In the genomic region with DNA sequence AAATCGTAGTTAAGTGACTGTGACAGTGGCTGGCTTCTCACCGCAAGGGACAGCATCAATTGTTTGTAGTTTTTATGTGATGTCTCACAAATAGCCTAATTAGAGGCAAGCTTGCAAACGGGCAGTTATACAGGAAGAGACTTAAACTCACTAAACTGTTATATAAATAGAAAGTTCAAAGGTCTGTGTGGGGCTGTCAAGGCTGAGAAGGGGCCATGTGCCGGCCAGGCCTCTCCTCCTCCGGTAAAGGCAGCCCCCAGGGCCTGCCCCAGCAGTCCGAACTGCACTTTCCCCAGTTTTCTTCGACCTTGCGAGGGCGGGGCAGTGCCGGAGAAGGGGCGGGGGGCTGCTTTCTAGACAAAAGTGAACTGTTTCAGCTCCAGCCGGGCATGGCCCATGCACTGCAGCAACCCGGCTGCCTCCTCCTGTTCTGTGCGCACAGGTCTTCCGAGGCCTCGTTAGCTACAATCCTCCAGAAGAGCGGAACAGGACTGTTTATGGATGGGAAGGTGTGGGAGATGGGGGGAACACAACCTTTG, we compare ENCODE assay signal across 32 cellular contexts. TPM values are rescaled to one million over a fixed set of nuclear protein-coding genes. Genes with fewer than 3 reads are reported as not detected.
DNase-seq lines count a peak whose midpoint lies in the region; ATAC-seq, FAIRE-seq and TF ChIP-seq lines count a peak whose summit lies in the region.
"Had no signal": no experiment of that assay in that cellular context is flagged by ENCODE, and none has a peak within 500 bp of the region (broad histone marks: within the 10 kb centered on the region; RNA-seq: fewer than 3 reads in every experiment).

No MANE protein-coding gene starts in this region.

- H3K4me3 ChIP-seq in GM23338: peak overlapping the region; percentile 14; the same call in 1 of the 2 replicates
- peak overlapping the region; percentile 90 for H3K4me3 ChIP-seq in SU-DHL-6 (ENCODE audit: insufficient read depth, low read length, poor library complexity, severe bottlenecking)
- H3K4me3 ChIP-seq in kidney (ENCODE audit: low read length in 2 of 2): no peak overlapping the region
- H3K4me3 ChIP-seq: adrenal gland, heart right ventricle, lung, stomach, thyroid gland had no signal

- H3K79me2 ChIP-seq in GM23338 (replicated peaks; ENCODE audit: insufficient read depth) (no peaks in the 10 kb centered on the region), SU-DHL-6 (ENCODE audit: insufficient read depth, low read length) (peaks cover 87% of the 10 kb centered on the region)

- no peak overlapping the region for H3K27ac ChIP-seq in GM23338 (ENCODE audit: low read depth)
- H3K27ac ChIP-seq in SU-DHL-6 (ENCODE audit: low read depth, low read length): peak overlapping the region; percentile 42; the same call in 1 of the 2 replicates
- no peak overlapping the region for H3K27ac ChIP-seq in kidney (ENCODE audit: low read depth in 2 of 2, low read length in 2 of 2)
- H3K27ac ChIP-seq: adrenal gland, brain microvascular endothelial cell, heart right ventricle, stomach, thyroid gland, VCaP had no signal

- H3K27ac Mint-ChIP-seq in GM23338: no peak overlapping the region
- H3K27ac Mint-ChIP-seq: activated CD8-positive, alpha-beta T cell treated with anti-CD3 and anti-CD28 coated beads, Interleukin-2, amount 10 ng/mL, durations not matched to agents 7 days and 5 days; activated naive CD4-positive, alpha-beta T cell treated with anti-CD3 and anti-CD28 coated beads, Interleukin-2, amount 10 ng/mL, durations not matched to agents 7 days and 5 days; activated T-helper 17 cell treated with anti-CD3 and anti-CD28 coated beads, Interleukin-2, amount 50 U/mL, for 72 hours; B cell; natural killer cell treated with Interleukin-12 subunit alpha and Interleukin-12 subunit beta and Interleukin-15 and Interleukin-18, amount 100 ng/mL, for 72 hours had no signal

- 0 out of 2 replicates have a peak overlapping the region, but pooled peaks have one; percentile 38 for H3K4me2 ChIP-seq in GM23338
- peak overlapping the region; percentile 97 for H3K4me2 ChIP-seq in SU-DHL-6 (ENCODE audit: low read depth, low read length, poor library complexity, severe bottlenecking)

- H3K36me3 ChIP-seq in GM23338 (ENCODE audit: insufficient read depth) (no peaks in the 10 kb centered on the region), SU-DHL-6 (ENCODE audit: low read length) (0 out of 2 replicates have a peak, but pooled peaks cover 5% of the 10 kb centered on the region), kidney (ENCODE audit: control insufficient read depth in 1 of 2, insufficient read depth in 2 of 2, low read length in 2 of 2) (no peaks in the 10 kb centered on the region)
- H3K36me3 ChIP-seq: adrenal gland, brain microvascular endothelial cell, heart right ventricle, stomach, thyroid gland had no signal

- H3K4me1 Mint-ChIP-seq in GM23338: peaks cover 12% of the 10 kb centered on the region; the same call in 2 of the 3 replicates
- H3K4me1 Mint-ChIP-seq: activated T-helper 17 cell treated with anti-CD3 and anti-CD28 coated beads, Interleukin-2, amount 50 U/mL, for 72 hours had no signal

- H3K9me3 Mint-ChIP-seq in GM23338: no peaks in the 10 kb centered on the region
- H3K9me3 Mint-ChIP-seq: activated naive CD4-positive, alpha-beta T cell treated with anti-CD3 and anti-CD28 coated beads, Interleukin-2, amount 10 ng/mL, durations not matched to agents 7 days and 5 days; activated T-helper 17 cell treated with anti-CD3 and anti-CD28 coated beads, Interleukin-2, amount 50 U/mL, for 72 hours; natural killer cell treated with Interleukin-12 subunit alpha and Interleukin-12 subunit beta and Interleukin-15 and Interleukin-18, amount 100 ng/mL, for 72 hours had no signal

- H3K9ac ChIP-seq in SU-DHL-6 (ENCODE audit: low read length) (peak overlapping the region; percentile 95), kidney (ENCODE audit: low read length in 2 of 2) (no peak overlapping the region)

- intact Hi-C loops in kidney (cut with DNase I): no loop called here

- peaks cover 22% of the 10 kb centered on the region for H3K4me1 ChIP-seq in GM23338 (ENCODE audit: insufficient read depth)
- H3K4me1 ChIP-seq in kidney (ENCODE audit: control insufficient read depth in 1 of 2, insufficient read depth in 1 of 2, low read depth in 1 of 2, low read length in 2 of 2): no peaks in the 10 kb centered on the region
- H3K4me1 ChIP-seq: adrenal gland had no signal

- H3K9me3 ChIP-seq in SU-DHL-6 (ENCODE audit: insufficient read depth, low read length) (no peaks in the 10 kb centered on the region), kidney (ENCODE audit: control insufficient read depth in 1 of 2, low read length in 2 of 2) (no peaks in the 10 kb centered on the region)
- H3K9me3 ChIP-seq: adrenal gland, heart right ventricle, stomach, thyroid gland had no signal

- no peak overlapping the region for H2AFZ ChIP-seq in GM23338
- H2AFZ ChIP-seq in SU-DHL-6 (ENCODE audit: low read depth, low read length, severe bottlenecking): no peak overlapping the region

- peaks cover 7% of the 10 kb centered on the region for H3K27me3 Mint-ChIP-seq in GM23338 (ENCODE audit: insufficient read depth, low read depth, poor library complexity)

- no peaks in the 10 kb centered on the region for H3F3A ChIP-seq in GM23338 (replicated peaks; ENCODE audit: low read depth)
- no peaks in the 10 kb centered on the region for H3F3A ChIP-seq in SU-DHL-6 (ENCODE audit: insufficient read depth)

- TF ChIP-seq CTCF in GM23338 (conservative IDR thresholded peaks at IDR 0.05; ENCODE audit: low read depth in 2 of 2): no peak
- no peak for TF ChIP-seq CTCF in SU-DHL-6 (IDR thresholded peaks at IDR 0.05; ENCODE audit: insufficient read depth, low read length, poor library complexity, severe bottlenecking)
- no peak for TF ChIP-seq CTCF in kidney (IDR thresholded peaks at IDR 0.05; ENCODE audit: borderline replicate concordance, extremely low read depth, insufficient read depth)

- H3K27me3 ChIP-seq in GM23338 (ENCODE audit: insufficient read depth): peaks cover 32% of the 10 kb centered on the region
- H3K27me3 ChIP-seq in SU-DHL-6 (ENCODE audit: low read length): no peaks in the 10 kb centered on the region
- H3K27me3 ChIP-seq: brain microvascular endothelial cell had no signal

- DNase-seq in GM23338 (ENCODE audit: low spot score) (peak; percentile 13), kidney (peak; percentile 45), retina (peak; percentile 47), OCI-M1 (lab: John Stamatoyannopoulos, UW) (no peak), NCI-H82 treated with DMSO at 0.1 percent for 48 hours (lab: John Stamatoyannopoulos, UW; ENCODE audit: unreplicated experiment) (no peak)
- DNase-seq: ACHN; activated CD4-positive, alpha-beta T cell treated with anti-CD3 and anti-CD28 coated beads for 4 hours; activated CD8-positive, alpha-beta T cell treated with anti-CD3 and anti-CD28 coated beads, Interleukin-2, amount 10 ng/mL, durations not matched to agents 7 days and 5 days; activated naive CD4-positive, alpha-beta T cell treated with anti-CD3 and anti-CD28 coated beads, Interleukin-2, amount 10 ng/mL, durations not matched to agents 7 days and 5 days; adrenal gland; brain microvascular endothelial cell; DMS 273 treated with DMSO at 0.1 percent for 48 hours; foreskin melanocyte; heart right ventricle; NCI-H1105 treated with DMSO at 0.1 percent for 48 hours; NCI-H2029 treated with DMSO at 0.1 percent for 48 hours; NCI-H526; SIG-M5; stimulated activated CD4-positive, alpha-beta T cell treated with anti-CD3 and anti-CD28 coated beads, Interleukin-12 subunit alpha, Interleukin-12 subunit beta, amount 100 ng/mL, for 4 hours; stimulated activated CD4-positive, alpha-beta T cell treated with anti-CD3 and anti-CD28 coated beads, Interleukin-2, amount 100 ng/mL, for 48 hours; stomach; T-helper 9 cell; thyroid gland had no signal

- H3K9me2 ChIP-seq in GM23338 (ENCODE audit: insufficient read depth): no peaks in the 10 kb centered on the region
- no peaks in the 10 kb centered on the region for H3K9me2 ChIP-seq in SU-DHL-6 (replicated peaks; ENCODE audit: insufficient read depth, low read length)

- H3K4me3 Mint-ChIP-seq in GM23338: no peak overlapping the region
- H3K4me3 Mint-ChIP-seq: activated CD8-positive, alpha-beta T cell treated with anti-CD3 and anti-CD28 coated beads, Interleukin-2, amount 10 ng/mL, durations not matched to agents 7 days and 5 days; activated naive CD4-positive, alpha-beta T cell treated with anti-CD3 and anti-CD28 coated beads, Interleukin-2, amount 10 ng/mL, durations not matched to agents 7 days and 5 days; activated T-helper 17 cell treated with anti-CD3 and anti-CD28 coated beads, Interleukin-2, amount 50 U/mL, for 72 hours; B cell; natural killer cell treated with Interleukin-12 subunit alpha and Interleukin-12 subunit beta and Interleukin-15 and Interleukin-18, amount 100 ng/mL, for 72 hours had no signal

- H4K20me1 ChIP-seq in GM23338 (replicated peaks; ENCODE audit: insufficient read depth) (no peaks in the 10 kb centered on the region), SU-DHL-6 (ENCODE audit: low read depth, low read length) (peaks cover 16% of the 10 kb centered on the region; the same call in 1 of the 2 replicates)

- H3K36me3 Mint-ChIP-seq in GM23338 (ENCODE audit: low read depth): no peaks in the 10 kb centered on the region
- H3K36me3 Mint-ChIP-seq: activated naive CD4-positive, alpha-beta T cell treated with anti-CD3 and anti-CD28 coated beads, Interleukin-2, amount 10 ng/mL, durations not matched to agents 7 days and 5 days; natural killer cell treated with Interleukin-12 subunit alpha and Interleukin-12 subunit beta and Interleukin-15 and Interleukin-18, amount 100 ng/mL, for 72 hours had no signal

- no peak for FAIRE-seq in kidney (lab: Jason Lieb, UNC)
- FAIRE-seq: GM12892 had no signal

- ATAC-seq in GM23338 (no peak; the same call in 2 of the 3 replicates), GM21529 (IDR thresholded peaks at IDR 0.05; ENCODE audit: unreplicated experiment) (no peak)
- ATAC-seq: activated CD8-positive, alpha-beta T cell treated with anti-CD3 and anti-CD28 coated beads, Interleukin-2, amount 10 ng/mL, durations not matched to agents 7 days and 5 days; activated T-helper 17 cell treated with anti-CD3 and anti-CD28 coated beads, Interleukin-2, amount 50 U/mL, for 72 hours; heart right ventricle; natural killer cell treated with Interleukin-12 subunit alpha and Interleukin-12 subunit beta and Interleukin-15 and Interleukin-18, amount 100 ng/mL, for 72 hours; sciatic nerve had no signal

RNA-seq across cellular contexts. Expression of gene AFF2, which starts 4.1 kb away (rescaled TPM):
- total RNA-seq in GM23338 (2014; rRNA removed; shearing (Covaris generic)): 5.8 and 5.9 TPM in 2 replicates
- polyA plus RNA-seq in GM23338 (2016; fragmentation: Nextera tagmentation; extraction: Ambion mirVana) (0.75 and 1.6 TPM in 2 replicates), kidney (ENCODE audit: insufficient read depth, low read depth, low replicate concordance) (0.09 TPM)
- 5.7 TPM for total RNA-seq in kidney

Comparison
In these comparisons a context has a peak if more than half of its experiments do, and no peak if none do; other contexts are left out.
1. DNase-seq: peak in GM23338 (single experiment), kidney (single experiment) and retina (single experiment); none in OCI-M1 (single experiment) and NCI-H82 treated with DMSO at 0.1 percent for 48 hours (single experiment).
2. H3K4me3 ChIP-seq: peak in GM23338 (single experiment) and SU-DHL-6 (single experiment); none in kidney (0 of 2).